ENCODE assay signal across 8 cellular contexts in genomic region chr3:57998366-57999283, GRCh38. TPM values are rescaled to one million over a fixed set of nuclear protein-coding genes. Genes with fewer than 3 reads are reported as not detected.
A peak's percentile ranks its signal among the peaks of the same experiment; 100 is the strongest.
DNase-seq lines count a peak whose midpoint lies in the region; ATAC-seq and TF ChIP-seq lines count a peak whose summit lies in the region.

No MANE protein-coding gene starts in this region.

- H3K36me3 Mint-ChIP-seq in activated naive CD8-positive, alpha-beta T cell = no peaks in the 10 kb centered on the region

- no peaks in the 10 kb centered on the region for H3K27me3 Mint-ChIP-seq in activated naive CD8-positive, alpha-beta T cell

- no peaks in the 10 kb centered on the region for H3K36me3 ChIP-seq in lung (ENCODE audit: control insufficient read depth in 2 of 2, insufficient read depth in 2 of 2, low read length in 2 of 2)

- H3K9me3 ChIP-seq in lung (ENCODE audit: control insufficient read depth in 2 of 2, insufficient read depth in 1 of 2, low read length in 1 of 2) = no peaks in the 10 kb centered on the region

- ATAC-seq in GM18498 (IDR thresholded peaks at IDR 0.05; ENCODE audit: unreplicated experiment) (peak; percentile 70), HG03520 (IDR thresholded peaks at IDR 0.05; ENCODE audit: unreplicated experiment) (peak; percentile 56), lung (ENCODE audit: insufficient read depth, low FRiP score) (peak; percentile 51), HG03196 (IDR thresholded peaks at IDR 0.05; ENCODE audit: unreplicated experiment) (no peak), GM18870 (IDR thresholded peaks at IDR 0.05; ENCODE audit: unreplicated experiment) (no peak)

- DNase-seq in lung (ENCODE audit: low spot score) (no peak), T1000 (lab: John Stamatoyannopoulos, UW) (no peak), foreskin fibroblast (no peak)

- TF ChIP-seq CTCF in lung (IDR thresholded peaks at IDR 0.05; ENCODE audit: control extremely low read depth, extremely low read depth) (no peak), foreskin fibroblast (IDR thresholded peaks at IDR 0.05; ENCODE audit: low read depth, low read length) (no peak)

- H3K27ac Mint-ChIP-seq in activated naive CD8-positive, alpha-beta T cell = peak overlapping the region; percentile 85

- H3K27me3 ChIP-seq in lung (ENCODE audit: control insufficient read depth, insufficient read depth) = no peaks in the 10 kb centered on the region

- H3K4me1 Mint-ChIP-seq in activated naive CD8-positive, alpha-beta T cell (ENCODE audit: low read depth) = peaks cover 16% of the 10 kb centered on the region

- H3K4me3 ChIP-seq in lung (no peak overlapping the region), foreskin fibroblast (ENCODE audit: low read depth in 1 of 2, low read length in 2 of 2) (no peak overlapping the region)

- peaks cover 0 to 5% of the 10 kb centered on the region in 2 donors for H3K4me1 ChIP-seq in lung (ENCODE audit: control insufficient read depth in 2 of 2, insufficient read depth in 2 of 2, low read length in 2 of 2)

- H3K4me3 Mint-ChIP-seq in activated naive CD8-positive, alpha-beta T cell = peak overlapping the region; percentile 87

- peak overlapping the region in 1 of 2 donors; percentile 71 for H3K27ac ChIP-seq in lung (ENCODE audit: low read depth in 1 of 2, low read length in 1 of 2)

- 26 to 33% methylated on average over 10 of the region's 10 CpGs for whole genome bisulfite sequencing in lung, 2 donors

- H3K9me3 Mint-ChIP-seq in activated naive CD8-positive, alpha-beta T cell (ENCODE audit: low read depth) = no peaks in the 10 kb centered on the region

RNA-seq across cellular contexts. Expression of gene FLNB, which starts 9.6 kb away (rescaled TPM):
- 100 to 1,000 TPM; 115 to 122 TPM for total RNA-seq in lung
- 10 to 100 TPM; 32.4 to 72.2 TPM for polyA plus RNA-seq in lung

Comparison
In these comparisons a context has a peak if more than half of its experiments do, and no peak if none do; other contexts are left out.
1. ATAC-seq: peak in GM18498 (single experiment), HG03520 (single experiment) and lung (single experiment); none in HG03196 (single experiment) and GM18870 (single experiment).